10 cellular contexts compared by ENCODE assay signal in genomic region chr2:201466050-201466660, GRCh38. TPM values are rescaled to one million over a fixed set of nuclear protein-coding genes. Genes with fewer than 3 reads are reported as not detected.
DNase-seq lines count a peak whose midpoint lies in the region; ATAC-seq, FAIRE-seq and TF ChIP-seq lines count a peak whose summit lies in the region.
"Had no signal": no experiment of that assay in that cellular context is flagged by ENCODE, and none has a peak within 500 bp of the region (broad histone marks: within the 10 kb centered on the region; RNA-seq: fewer than 3 reads in every experiment).

No MANE protein-coding gene starts in this region.

- no peak overlapping the region for H3K4me3 Mint-ChIP-seq in CD8-positive, alpha-beta T cell

- POLR2A ChIA-PET in CD8-positive, alpha-beta T cell (lab: Charles Lee) = interaction anchor here (0.7 to 0.8 kb wide), 2 partner anchors 15 to 233 kb away, joined by 3 to 4 read pairs; partner anchors contain the start of genes STRADB and TRAK2

- intact Hi-C loops in mammary epithelial cell (cut with micrococcal nuclease) = no loop called here
- intact Hi-C loops in CD8-positive, alpha-beta T cell (cut with DNase I, micrococcal nuclease) = no loop called here

- dilution Hi-C loops in mammary epithelial cell (cut with HindIII; ENCODE audit: low sequenced_read_pairs) = no loop called here
- dilution Hi-C loops in keratinocyte (cut with MboI; ENCODE audit: extremely low pct_ligation_motif_present, low sequenced_read_pairs) = no loop called here

- H3K4me3 ChIP-seq in mammary epithelial cell (replicated peaks in 1 of 3; ENCODE audit: insufficient read depth in 1 of 3, low read depth in 2 of 3, low read length in 3 of 3) (no peak overlapping the region), keratinocyte (ENCODE audit: control insufficient read depth in 2 of 3, extremely low read depth in 1 of 3, insufficient read depth in 2 of 3, low read depth in 1 of 3, low read length in 3 of 3) (no peak overlapping the region), tibial nerve (no peak overlapping the region)
- H3K4me3 ChIP-seq in CD8-positive, alpha-beta T cell (ENCODE audit: low read depth, low read length) = no peak overlapping the region
- H3K4me3 ChIP-seq: SJSA1 had no signal

- H3K4me2 ChIP-seq in mammary epithelial cell (ENCODE audit: insufficient read depth, low read depth, low read length) = no peak overlapping the region
- H3K4me2 ChIP-seq in keratinocyte (ENCODE audit: control insufficient read depth, extremely low read depth, insufficient read depth, low read depth, low read length) = no peak overlapping the region

- no peaks in the 10 kb centered on the region for H3K9me3 Mint-ChIP-seq in CD8-positive, alpha-beta T cell

- H3K4me1 Mint-ChIP-seq in CD8-positive, alpha-beta T cell (ENCODE audit: low read depth) = peaks cover 2% of the 10 kb centered on the region

- H2AFZ ChIP-seq in mammary epithelial cell (ENCODE audit: low read depth, low read length) (no peak overlapping the region), keratinocyte (ENCODE audit: control insufficient read depth, low read length) (no peak overlapping the region)

- H3K9me1 ChIP-seq in keratinocyte (ENCODE audit: control insufficient read depth, extremely low read depth, insufficient read depth, low read length) = no peaks in the 10 kb centered on the region

- H3K27me3 Mint-ChIP-seq in CD8-positive, alpha-beta T cell (ENCODE audit: low read depth) = no peaks in the 10 kb centered on the region

- peak; percentile 57 for FAIRE-seq in keratinocyte (lab: Jason Lieb, UNC)

- peak in 1 of 2 donors; percentile 10 for TF ChIP-seq EP300 in tibial nerve (IDR thresholded peaks at IDR 0.05)

- H3K79me2 ChIP-seq in mammary epithelial cell (ENCODE audit: insufficient read depth, low read length) (no peaks in the 10 kb centered on the region), keratinocyte (ENCODE audit: control insufficient read depth, insufficient read depth, low read length) (no peaks in the 10 kb centered on the region)

- no peak for TF ChIP-seq POLR2A in tibial nerve (IDR thresholded peaks at IDR 0.05)

- H3K9ac ChIP-seq in mammary epithelial cell (ENCODE audit: insufficient read depth, low read length) = no peak overlapping the region
- no peak overlapping the region for H3K9ac ChIP-seq in keratinocyte (ENCODE audit: control insufficient read depth, extremely low read depth, insufficient read depth, low read length)

- in situ Hi-C loops in mammary epithelial cell (cut with MboI; ENCODE audit: low sequenced_read_pairs in 2 of 2) = no loop called here

- no peak overlapping the region for H3K27ac Mint-ChIP-seq in CD8-positive, alpha-beta T cell

- peaks cover 81% of the 10 kb centered on the region for H3K36me3 Mint-ChIP-seq in CD8-positive, alpha-beta T cell

- no peaks in the 10 kb centered on the region for H3K27me3 ChIP-seq in mammary epithelial cell (ENCODE audit: insufficient read depth, low read length)
- H3K27me3 ChIP-seq in keratinocyte (ENCODE audit: control insufficient read depth, extremely low read depth, insufficient read depth, low read length) = no peaks in the 10 kb centered on the region
- no peaks in the 10 kb centered on the region for H3K27me3 ChIP-seq in tibial nerve
- no peaks in the 10 kb centered on the region for H3K27me3 ChIP-seq in CD8-positive, alpha-beta T cell (ENCODE audit: insufficient read depth, low read length)
- H3K27me3 ChIP-seq: SJSA1 had no signal

- H3K9me3 ChIP-seq in mammary epithelial cell (replicated peaks; ENCODE audit: insufficient read depth, low read length) (no peaks in the 10 kb centered on the region), keratinocyte (ENCODE audit: control insufficient read depth, low read depth, low read length) (no peaks in the 10 kb centered on the region), tibial nerve (peaks cover 0 to 5% (median 0%) of the 10 kb centered on the region in 4 donors)
- no peaks in the 10 kb centered on the region for H3K9me3 ChIP-seq in CD8-positive, alpha-beta T cell (ENCODE audit: low read length)
- H3K9me3 ChIP-seq: SJSA1 had no signal

- H3K36me3 ChIP-seq in mammary epithelial cell (ENCODE audit: insufficient read depth, low read length) (peaks cover 1% of the 10 kb centered on the region), keratinocyte (ENCODE audit: control insufficient read depth in 2 of 2, extremely low read depth in 1 of 2, insufficient read depth in 2 of 2, low read length in 2 of 2) (peaks cover 6 to 10% of the 10 kb centered on the region in 2 experiments), tibial nerve (peaks cover 0 to 89% (median 0%) of the 10 kb centered on the region in 3 donors)
- H3K36me3 ChIP-seq in CD8-positive, alpha-beta T cell (ENCODE audit: insufficient read depth, low read length) = peaks cover 9% of the 10 kb centered on the region

- peak; percentile 72 for DNase-seq in HT1080 (ENCODE audit: low read depth)
- DNase-seq in mammary epithelial cell = peak; percentile 53
- DNase-seq in keratinocyte (ENCODE audit: low read depth, low spot score) = no peak
- no peak for DNase-seq in tibial nerve (ENCODE audit: low spot score in 2 of 2)
- no peak for DNase-seq in SKM-1 treated with dmso at 0.1 percent for 144 hours (lab: John Stamatoyannopoulos, UW; ENCODE audit: unreplicated experiment)
- DNase-seq in GM19240 (ENCODE audit: insufficient read length, low spot score) = no peak
- DNase-seq in CD8-positive, alpha-beta T cell = no peak
- DNase-seq: activated naive CD4-positive, alpha-beta T cell had no signal

- H3K27ac ChIP-seq in mammary epithelial cell (ENCODE audit: insufficient read depth, low read depth, low read length) (no peak overlapping the region), keratinocyte (ENCODE audit: control insufficient read depth, insufficient read depth, low read length) (no peak overlapping the region), tibial nerve (peak overlapping the region in 3 of 4 donors; percentile 0 to 41 (median 35))
- no peak overlapping the region for H3K27ac ChIP-seq in CD8-positive, alpha-beta T cell (ENCODE audit: low read depth, low read length)
- H3K27ac ChIP-seq: SJSA1 had no signal

- CTCF ChIA-PET in mammary epithelial cell (lab: Charles Lee; ENCODE audit: low non-redundant PET) = no interaction called here
- CTCF ChIA-PET in CD8-positive, alpha-beta T cell (lab: Charles Lee) = interaction anchor here (1.2 kb wide), 1 partner anchor 11 kb away, joined by 3 read pairs; no protein-coding TSS in a partner anchor

- no TSS peak for BruUV-seq in mammary epithelial cell (replicated peaks; lab: Mats Ljungman, UMichigan)

- H3K4me1 ChIP-seq in mammary epithelial cell (ENCODE audit: insufficient read depth, low read length) (peaks cover 12% of the 10 kb centered on the region), keratinocyte (ENCODE audit: control insufficient read depth, extremely low read depth, insufficient read depth, low read length) (peaks cover 4% of the 10 kb centered on the region), tibial nerve (peaks cover 0 to 11% (median 0%) of the 10 kb centered on the region in 4 donors)
- H3K4me1 ChIP-seq in CD8-positive, alpha-beta T cell (ENCODE audit: insufficient read depth, low read length) = no peaks in the 10 kb centered on the region
- H3K4me1 ChIP-seq: SJSA1 had no signal

- H4K20me1 ChIP-seq in mammary epithelial cell (ENCODE audit: insufficient read depth, low read length) = no peaks in the 10 kb centered on the region
- H4K20me1 ChIP-seq in keratinocyte (ENCODE audit: control insufficient read depth, extremely low read depth, insufficient read depth, low read length) = no peaks in the 10 kb centered on the region

- TF ChIP-seq CTCF in mammary epithelial cell (conservative IDR thresholded peaks at IDR 0.05 in 1 of 2, IDR thresholded peaks at IDR 0.05 in 1 of 2; ENCODE audit: extremely low read depth in 1 of 2, insufficient read depth in 1 of 2, low read depth in 1 of 2, low read length in 2 of 2) (no peak), keratinocyte (optimal IDR thresholded peaks at IDR 0.05 in 1 of 3, IDR thresholded peaks at IDR 0.05 in 1 of 3, conservative IDR thresholded peaks at IDR 0.05 in 1 of 3; ENCODE audit: extremely low read depth in 1 of 3, insufficient read depth in 2 of 3, low read length in 3 of 3) (no peak), tibial nerve (IDR thresholded peaks at IDR 0.05) (no peak)
- TF ChIP-seq CTCF in CD8-positive, alpha-beta T cell (IDR thresholded peaks at IDR 0.05) = no peak

- no peak for ATAC-seq in HG03469 (IDR thresholded peaks at IDR 0.05; ENCODE audit: unreplicated experiment)
- no peak for ATAC-seq in CD8-positive, alpha-beta T cell

- 82% methylated on average over 3 of the region's 3 CpGs for WGBS in mammary epithelial cell (ENCODE audit: low coverage, missing lambda C conversion rate)
- 61 to 71% methylated on average over 3 of the region's 3 CpGs for WGBS in tibial nerve, 2 donors

RNA-seq across cellular contexts. Expression of gene STRADB, which starts 14.6 kb away (rescaled TPM):
- 37.2 and 41.4 TPM in 2 replicates for total RNA-seq in HT1080 (2014; rRNA removed; shearing (Covaris generic))
- polyA plus RNA-seq in HT1080 (2015; cell fraction: cytosol; rRNA removed) = 36.6 TPM in 2 replicates
- 21.0 and 26.2 TPM in 2 replicates for polyA plus RNA-seq in HT1080 (2015; cell fraction: nucleus; rRNA removed)
- total RNA-seq in mammary epithelial cell = 10 to 100 TPM; 12.8 to 19.2 TPM
- polyA plus RNA-seq in mammary epithelial cell = 5.1 TPM
- 10.0 TPM for polyA minus RNA-seq in mammary epithelial cell
- polyA plus RNA-seq in keratinocyte = 6.3 to 14.6 TPM (median 11.1 TPM) in 3 replicates
- polyA plus RNA-seq in keratinocyte (2011; ENCODE audit: low read depth) = 2.4 TPM
- 6.9 and 15.2 TPM in 2 replicates for polyA plus RNA-seq in keratinocyte (2011; cell fraction: cytosol; rRNA removed)
- polyA plus RNA-seq in keratinocyte (2011; cell fraction: nucleus; rRNA removed) = 8.5 and 11.9 TPM in 2 replicates
- polyA plus RNA-seq in keratinocyte (2012; ENCODE audit: low replicate concordance) = 7.5 and 8.7 TPM in 2 replicates
- 7.9 to 19.5 TPM (median 10.7 TPM) in 3 replicates for polyA minus RNA-seq in keratinocyte
- polyA minus RNA-seq in keratinocyte (2011; cell fraction: cytosol; rRNA and poly(A)+ RNA removed) = 13.6 TPM
- 3.4 and 10.2 TPM in 2 replicates for polyA minus RNA-seq in keratinocyte (2011; cell fraction: nucleus; rRNA and poly(A)+ RNA removed)
- total RNA-seq in tibial nerve = 10 to 100 TPM; 12.6 to 24.9 (median 20.0) TPM
- total RNA-seq in CD8-positive, alpha-beta T cell = 1 to 10 TPM; 4.5 to 5.8 TPM

RNA-seq across cellular contexts. Expression of gene TRAK2, which starts 14.9 kb away (rescaled TPM):
- total RNA-seq in HT1080 (2014; rRNA removed; shearing (Covaris generic)) = 11.7 and 14.4 TPM in 2 replicates
- polyA plus RNA-seq in HT1080 (2015; cell fraction: cytosol; rRNA removed) = 11.9 and 16.0 TPM in 2 replicates
- 9.6 and 10.8 TPM in 2 replicates for polyA plus RNA-seq in HT1080 (2015; cell fraction: nucleus; rRNA removed)
- 10 to 100 TPM; 18.9 to 28.7 TPM for total RNA-seq in mammary epithelial cell
- 8.6 TPM for polyA plus RNA-seq in mammary epithelial cell
- 15.9 TPM for polyA minus RNA-seq in mammary epithelial cell
- polyA plus RNA-seq in keratinocyte = 10.8 to 12.9 TPM (median 12.4 TPM) in 3 replicates
- polyA plus RNA-seq in keratinocyte (2011; ENCODE audit: low read depth) = 7.4 TPM
- polyA plus RNA-seq in keratinocyte (2011; cell fraction: cytosol; rRNA removed) = 8.7 and 14.4 TPM in 2 replicates
- polyA plus RNA-seq in keratinocyte (2011; cell fraction: nucleus; rRNA removed) = 11.3 and 13.6 TPM in 2 replicates
- polyA plus RNA-seq in keratinocyte (2012; ENCODE audit: low replicate concordance) = 5.3 and 9.9 TPM in 2 replicates
- 8.3 to 32.0 TPM (median 28.9 TPM) in 3 replicates for polyA minus RNA-seq in keratinocyte
- polyA minus RNA-seq in keratinocyte (2011; cell fraction: cytosol; rRNA and poly(A)+ RNA removed) = 13.6 TPM
- polyA minus RNA-seq in keratinocyte (2011; cell fraction: nucleus; rRNA and poly(A)+ RNA removed) = 15.8 and 28.0 TPM in 2 replicates
- 10 to 100 TPM; 30.2 to 48.3 (median 34.8) TPM for total RNA-seq in tibial nerve
- 10 to 100 TPM; 20.1 to 22.5 TPM for total RNA-seq in CD8-positive, alpha-beta T cell

Comparison
In these comparisons a context has a peak if more than half of its experiments do, and no peak if none do; other contexts are left out.
1. DNase-seq: peak in HT1080 (single experiment) and mammary epithelial cell (single experiment); none in keratinocyte (single experiment), tibial nerve (0 of 2), SKM-1 treated with dmso at 0.1 percent for 144 hours (single experiment), GM19240 (single experiment) and CD8-positive, alpha-beta T cell (0 of 7).
2. H3K27ac ChIP-seq: peak in tibial nerve (3 of 4); none in mammary epithelial cell (single experiment), keratinocyte (single experiment) and CD8-positive, alpha-beta T cell (single experiment).